ENCODE assay signal across 19 cellular contexts in genomic region chr21:44999428-44999971, GRCh38. TPM values are rescaled to one million over a fixed set of nuclear protein-coding genes. Genes with fewer than 3 reads are reported as not detected.
DNase-seq lines count a peak whose midpoint lies in the region; ATAC-seq, FAIRE-seq and TF ChIP-seq lines count a peak whose summit lies in the region.
"Had no signal": no experiment of that assay in that cellular context is flagged by ENCODE, and none has a peak within 500 bp of the region (broad histone marks: within the 10 kb centered on the region; RNA-seq: fewer than 3 reads in every experiment).

No MANE protein-coding gene starts in this region.

- H3K27ac ChIP-seq in C4-2B (peak overlapping the region; percentile 61), right cardiac atrium (ENCODE audit: low read length) (no peak overlapping the region), caudate nucleus (ENCODE audit: low read depth, low read length) (no peak overlapping the region)
- H3K27ac ChIP-seq: 22Rv1 had no signal

- no peak overlapping the region for H3K4me3 ChIP-seq in right cardiac atrium (ENCODE audit: low read length)

- H3K4me1 ChIP-seq in right cardiac atrium (ENCODE audit: control insufficient read depth, insufficient read depth, low read length): no peaks in the 10 kb centered on the region

- TF ChIP-seq CTCF in C4-2B (conservative IDR thresholded peaks at IDR 0.05): no peak

- no peaks in the 10 kb centered on the region for H3K9me3 ChIP-seq in right cardiac atrium (ENCODE audit: control insufficient read depth, low read length)

- ATAC-seq in right cardiac atrium: no peak
- ATAC-seq: PC-3 had no signal

- DNase-seq in DMS53 (lab: John Stamatoyannopoulos, UW) (peak; percentile 11), DMS53 treated with DMSO at 0.1 percent for 48 hours (lab: John Stamatoyannopoulos, UW; ENCODE audit: unreplicated experiment) (no peak), right cardiac atrium (peak; percentile 14 to 42 (median 30)), posterior vena cava (ENCODE audit: low spot score) (peak; percentile 76), RCC 7860 (ENCODE audit: low spot score) (no peak), caudate nucleus (lab: John Stamatoyannopoulos, UW) (no peak), cerebellar nuclear complex (lab: John Stamatoyannopoulos, UW) (no peak)
- DNase-seq: CD4-positive, CD25-positive, alpha-beta regulatory T cell; DMS79; NCI-H1048; NCI-H2107; NCI-H345; NCI-H69; PC-3; SIG-M5 had no signal

- FAIRE-seq in RCC 7860 (lab: Jason Lieb, UNC): no peak
- FAIRE-seq: GM12891, GM19239 had no signal

- no peaks in the 10 kb centered on the region for H3K27me3 ChIP-seq in right cardiac atrium (ENCODE audit: control insufficient read depth, insufficient read depth)

- WGBS in right cardiac atrium: 93% methylated on average over 17 of the region's 17 CpGs

- intact Hi-C loops in right cardiac atrium (cut with DNase I) (no loop called here), posterior vena cava (cut with DNase I) (no loop called here)

RNA-seq across cellular contexts. Expression of gene SLX9, which starts 59.7 kb away (rescaled TPM):
- total RNA-seq in right cardiac atrium (10 to 100 TPM; 19.2 to 26.5 (median 24.1) TPM), posterior vena cava (10 to 100 TPM; 25.8 to 31.6 TPM)
- 25.1 TPM for polyA plus RNA-seq in right cardiac atrium

Comparison
In these comparisons a context has a peak if more than half of its experiments do, and no peak if none do; other contexts are left out.
1. DNase-seq: peak in DMS53 (single experiment), right cardiac atrium (3 of 3) and posterior vena cava (single experiment); none in DMS53 treated with DMSO at 0.1 percent for 48 hours (single experiment), RCC 7860 (single experiment), caudate nucleus (0 of 61) and cerebellar nuclear complex (0 of 2).